Comparison of ENCODE assay signal across 1 cellular context in the genomic region with DNA sequence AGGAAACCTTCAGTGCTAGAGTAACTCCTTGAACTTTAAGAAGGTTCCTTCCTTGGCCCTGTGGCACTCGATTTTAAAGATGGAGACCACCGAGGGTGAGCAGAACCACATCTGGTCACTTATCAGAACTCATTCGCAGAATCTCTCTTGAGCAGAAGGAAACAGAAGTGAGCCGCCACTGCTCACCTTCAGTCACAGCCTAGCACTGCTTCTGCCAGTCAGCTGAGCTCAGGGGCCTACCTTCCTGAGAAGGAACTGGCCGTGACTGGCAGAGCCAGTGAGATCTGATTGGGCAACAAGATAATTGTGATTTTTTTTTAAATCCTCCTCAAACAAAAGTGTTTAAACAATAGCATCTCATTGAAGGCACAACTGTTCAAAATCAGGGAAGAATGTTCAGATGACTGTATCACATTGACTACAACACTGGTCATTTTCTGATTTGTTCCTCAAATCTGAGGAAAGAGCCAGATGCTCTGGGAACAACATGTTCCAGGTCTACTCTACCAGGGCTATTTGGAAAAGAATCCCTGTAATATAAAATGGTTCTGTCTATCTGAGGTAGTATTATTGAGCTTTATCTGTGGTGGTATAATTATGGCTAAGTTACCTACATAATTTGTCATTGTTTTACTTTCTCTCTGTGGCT.
TF ChIP-seq lines count a peak whose summit lies in the region.

No MANE protein-coding gene starts in this region.

TF ChIP-seq in GM23338, 12 proteins besides CTCF, POLR2A, EP300 and RAD21 (continued from another document):
- TF ChIP-seq, protein P1, sequence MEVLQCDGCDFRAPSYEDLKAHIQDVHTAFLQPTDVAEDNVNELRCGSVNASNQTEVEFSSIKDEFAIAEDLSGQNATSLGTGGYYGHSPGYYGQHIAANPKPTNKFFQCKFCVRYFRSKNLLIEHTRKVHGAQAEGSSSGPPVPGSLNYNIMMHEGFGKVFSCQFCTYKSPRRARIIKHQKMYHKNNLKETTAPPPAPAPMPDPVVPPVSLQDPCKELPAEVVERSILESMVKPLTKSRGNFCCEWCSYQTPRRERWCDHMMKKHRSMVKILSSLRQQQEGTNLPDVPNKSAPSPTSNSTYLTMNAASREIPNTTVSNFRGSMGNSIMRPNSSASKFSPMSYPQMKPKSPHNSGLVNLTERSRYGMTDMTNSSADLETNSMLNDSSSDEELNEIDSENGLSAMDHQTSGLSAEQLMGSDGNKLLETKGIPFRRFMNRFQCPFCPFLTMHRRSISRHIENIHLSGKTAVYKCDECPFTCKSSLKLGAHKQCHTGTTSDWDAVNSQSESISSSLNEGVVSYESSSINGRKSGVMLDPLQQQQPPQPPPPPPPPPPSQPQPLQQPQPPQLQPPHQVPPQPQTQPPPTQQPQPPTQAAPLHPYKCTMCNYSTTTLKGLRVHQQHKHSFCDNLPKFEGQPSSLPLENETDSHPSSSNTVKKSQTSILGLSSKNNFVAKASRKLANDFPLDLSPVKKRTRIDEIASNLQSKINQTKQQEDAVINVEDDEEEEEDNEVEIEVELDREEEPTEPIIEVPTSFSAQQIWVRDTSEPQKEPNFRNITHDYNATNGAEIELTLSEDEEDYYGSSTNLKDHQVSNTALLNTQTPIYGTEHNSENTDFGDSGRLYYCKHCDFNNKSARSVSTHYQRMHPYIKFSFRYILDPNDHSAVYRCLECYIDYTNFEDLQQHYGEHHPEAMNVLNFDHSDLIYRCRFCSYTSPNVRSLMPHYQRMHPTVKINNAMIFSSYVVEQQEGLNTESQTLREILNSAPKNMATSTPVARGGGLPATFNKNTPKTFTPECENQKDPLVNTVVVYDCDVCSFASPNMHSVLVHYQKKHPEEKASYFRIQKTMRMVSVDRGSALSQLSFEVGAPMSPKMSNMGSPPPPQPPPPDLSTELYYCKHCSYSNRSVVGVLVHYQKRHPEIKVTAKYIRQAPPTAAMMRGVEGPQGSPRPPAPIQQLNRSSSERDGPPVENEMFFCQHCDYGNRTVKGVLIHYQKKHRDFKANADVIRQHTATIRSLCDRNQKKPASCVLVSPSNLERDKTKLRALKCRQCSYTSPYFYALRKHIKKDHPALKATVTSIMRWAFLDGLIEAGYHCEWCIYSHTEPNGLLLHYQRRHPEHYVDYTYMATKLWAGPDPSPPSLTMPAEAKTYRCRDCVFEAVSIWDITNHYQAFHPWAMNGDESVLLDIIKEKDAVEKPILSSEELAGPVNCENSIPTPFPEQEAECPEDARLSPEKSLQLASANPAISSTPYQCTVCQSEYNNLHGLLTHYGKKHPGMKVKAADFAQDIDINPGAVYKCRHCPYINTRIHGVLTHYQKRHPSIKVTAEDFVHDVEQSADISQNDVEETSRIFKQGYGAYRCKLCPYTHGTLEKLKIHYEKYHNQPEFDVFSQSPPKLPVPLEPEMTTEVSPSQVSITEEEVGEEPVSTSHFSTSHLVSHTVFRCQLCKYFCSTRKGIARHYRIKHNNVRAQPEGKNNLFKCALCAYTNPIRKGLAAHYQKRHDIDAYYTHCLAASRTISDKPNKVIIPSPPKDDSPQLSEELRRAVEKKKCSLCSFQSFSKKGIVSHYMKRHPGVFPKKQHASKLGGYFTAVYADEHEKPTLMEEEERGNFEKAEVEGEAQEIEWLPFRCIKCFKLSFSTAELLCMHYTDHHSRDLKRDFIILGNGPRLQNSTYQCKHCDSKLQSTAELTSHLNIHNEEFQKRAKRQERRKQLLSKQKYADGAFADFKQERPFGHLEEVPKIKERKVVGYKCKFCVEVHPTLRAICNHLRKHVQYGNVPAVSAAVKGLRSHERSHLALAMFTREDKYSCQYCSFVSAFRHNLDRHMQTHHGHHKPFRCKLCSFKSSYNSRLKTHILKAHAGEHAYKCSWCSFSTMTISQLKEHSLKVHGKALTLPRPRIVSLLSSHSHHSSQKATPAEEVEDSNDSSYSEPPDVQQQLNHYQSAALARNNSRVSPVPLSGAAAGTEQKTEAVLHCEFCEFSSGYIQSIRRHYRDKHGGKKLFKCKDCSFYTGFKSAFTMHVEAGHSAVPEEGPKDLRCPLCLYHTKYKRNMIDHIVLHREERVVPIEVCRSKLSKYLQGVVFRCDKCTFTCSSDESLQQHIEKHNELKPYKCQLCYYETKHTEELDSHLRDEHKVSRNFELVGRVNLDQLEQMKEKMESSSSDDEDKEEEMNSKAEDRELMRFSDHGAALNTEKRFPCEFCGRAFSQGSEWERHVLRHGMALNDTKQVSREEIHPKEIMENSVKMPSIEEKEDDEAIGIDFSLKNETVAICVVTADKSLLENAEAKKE (CRISPR knock-in tag; IDR thresholded peaks at IDR 0.05), result no peak
- TF ChIP-seq, protein P2, sequence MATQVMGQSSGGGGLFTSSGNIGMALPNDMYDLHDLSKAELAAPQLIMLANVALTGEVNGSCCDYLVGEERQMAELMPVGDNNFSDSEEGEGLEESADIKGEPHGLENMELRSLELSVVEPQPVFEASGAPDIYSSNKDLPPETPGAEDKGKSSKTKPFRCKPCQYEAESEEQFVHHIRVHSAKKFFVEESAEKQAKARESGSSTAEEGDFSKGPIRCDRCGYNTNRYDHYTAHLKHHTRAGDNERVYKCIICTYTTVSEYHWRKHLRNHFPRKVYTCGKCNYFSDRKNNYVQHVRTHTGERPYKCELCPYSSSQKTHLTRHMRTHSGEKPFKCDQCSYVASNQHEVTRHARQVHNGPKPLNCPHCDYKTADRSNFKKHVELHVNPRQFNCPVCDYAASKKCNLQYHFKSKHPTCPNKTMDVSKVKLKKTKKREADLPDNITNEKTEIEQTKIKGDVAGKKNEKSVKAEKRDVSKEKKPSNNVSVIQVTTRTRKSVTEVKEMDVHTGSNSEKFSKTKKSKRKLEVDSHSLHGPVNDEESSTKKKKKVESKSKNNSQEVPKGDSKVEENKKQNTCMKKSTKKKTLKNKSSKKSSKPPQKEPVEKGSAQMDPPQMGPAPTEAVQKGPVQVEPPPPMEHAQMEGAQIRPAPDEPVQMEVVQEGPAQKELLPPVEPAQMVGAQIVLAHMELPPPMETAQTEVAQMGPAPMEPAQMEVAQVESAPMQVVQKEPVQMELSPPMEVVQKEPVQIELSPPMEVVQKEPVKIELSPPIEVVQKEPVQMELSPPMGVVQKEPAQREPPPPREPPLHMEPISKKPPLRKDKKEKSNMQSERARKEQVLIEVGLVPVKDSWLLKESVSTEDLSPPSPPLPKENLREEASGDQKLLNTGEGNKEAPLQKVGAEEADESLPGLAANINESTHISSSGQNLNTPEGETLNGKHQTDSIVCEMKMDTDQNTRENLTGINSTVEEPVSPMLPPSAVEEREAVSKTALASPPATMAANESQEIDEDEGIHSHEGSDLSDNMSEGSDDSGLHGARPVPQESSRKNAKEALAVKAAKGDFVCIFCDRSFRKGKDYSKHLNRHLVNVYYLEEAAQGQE (IDR thresholded peaks at IDR 0.05; ENCODE audit: unreplicated experiment), result no peak
- TF ChIP-seq ZNF114 (CRISPR knock-in tag; IDR thresholded peaks at IDR 0.05), result no peak
